28 cellular contexts compared by ENCODE assay signal in the genomic region with DNA sequence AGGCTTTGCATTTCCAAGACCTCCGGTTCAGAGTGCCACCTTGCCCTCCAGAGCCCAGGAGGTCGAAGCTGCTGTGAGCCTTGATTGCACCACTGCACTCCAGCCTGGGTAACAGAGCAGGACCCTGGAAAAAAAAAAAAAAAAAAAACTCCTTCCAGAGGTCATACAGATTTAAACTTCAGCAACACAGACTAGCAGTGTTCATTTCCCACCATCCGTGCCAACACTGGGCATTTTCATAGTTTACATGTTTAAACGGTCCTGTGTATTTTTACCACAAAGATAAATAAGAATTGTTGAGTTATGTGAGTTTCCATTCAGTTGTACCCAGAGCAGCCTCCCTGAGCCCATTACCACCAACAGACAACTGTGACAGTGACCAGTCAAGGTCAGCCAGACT.
"Had no signal": no experiment of that assay in that cellular context is flagged by ENCODE, and none has a peak within 500 bp of the region (broad histone marks: within the 10 kb centered on the region; RNA-seq: fewer than 3 reads in every experiment).

No MANE protein-coding gene starts in this region.

- H3K4me3 ChIP-seq: coronary artery, dorsolateral prefrontal cortex had no signal

- FAIRE-seq: astrocyte, bronchial epithelial cell, frontal cortex had no signal

- ATAC-seq: activated naive CD4-positive, alpha-beta T cell treated with anti-CD3 and anti-CD28 coated beads, Interleukin-2, amount 50 U/mL, for 72 hours; activated T-cell treated with anti-CD3 and anti-CD28 coated beads, Interleukin-2, amount 50 U/mL, for 72 hours; esophagus mucosa had no signal

- DNase-seq: activated CD4-positive, alpha-beta memory T cell treated with anti-CD3 and anti-CD28 coated beads, Interleukin-2, amount 10 ng/mL, durations not matched to agents 7 days and 5 days; activated CD4-positive, alpha-beta T cell treated with anti-CD3 and anti-CD28 coated beads for 1 hour; activated CD4-positive, alpha-beta T cell treated with anti-CD3 and anti-CD28 coated beads for 4 hours; activated CD4-positive, alpha-beta T cell treated with anti-CD3 and anti-CD28 coated beads, Interleukin-2, amount 10 ng/mL, durations not matched to agents 7 days and 5 days; activated CD4-positive, alpha-beta T cell treated with anti-CD3 and anti-CD28 coated beads, Interleukin-2, amount 50 U/mL, for 4 hours; activated CD8-positive, alpha-beta memory T cell treated with anti-CD3 and anti-CD28 coated beads, Interleukin-2, amount 50 U/mL, for 48 hours; activated gamma-delta T cell; activated naive CD4-positive, alpha-beta T cell; activated naive CD4-positive, alpha-beta T cell treated with anti-CD3 and anti-CD28 coated beads, Interleukin-2, amount 10 ng/mL, durations not matched to agents 7 days and 5 days; activated naive CD8-positive, alpha-beta T cell treated with anti-CD3 and anti-CD28 coated beads, Interleukin-2, amount 10 ng/mL, durations not matched to agents 7 days and 5 days; activated T-cell treated with anti-CD3 and anti-CD28 coated beads for 4 hours; activated T-cell treated with anti-CD3 and anti-CD28 coated beads, Interleukin-2, amount 50 U/mL, for 24 hours; activated T-cell treated with anti-CD3 and anti-CD28 coated beads, Interleukin-2, amount 50 U/mL, for 72 hours; amniotic stem cell; anterior cingulate cortex; brain microvascular endothelial cell; dorsolateral prefrontal cortex; effector memory CD4-positive, alpha-beta T cell; endodermal cell; foreskin fibroblast; head of caudate nucleus; T-helper 2 cell had no signal

- H3K27ac ChIP-seq: brain microvascular endothelial cell, coronary artery, dorsolateral prefrontal cortex had no signal

- H3K36me3 ChIP-seq: brain microvascular endothelial cell had no signal

- H3K27me3 ChIP-seq: brain microvascular endothelial cell, dorsolateral prefrontal cortex had no signal
